13 cellular contexts compared by ENCODE assay signal in the genomic region with DNA sequence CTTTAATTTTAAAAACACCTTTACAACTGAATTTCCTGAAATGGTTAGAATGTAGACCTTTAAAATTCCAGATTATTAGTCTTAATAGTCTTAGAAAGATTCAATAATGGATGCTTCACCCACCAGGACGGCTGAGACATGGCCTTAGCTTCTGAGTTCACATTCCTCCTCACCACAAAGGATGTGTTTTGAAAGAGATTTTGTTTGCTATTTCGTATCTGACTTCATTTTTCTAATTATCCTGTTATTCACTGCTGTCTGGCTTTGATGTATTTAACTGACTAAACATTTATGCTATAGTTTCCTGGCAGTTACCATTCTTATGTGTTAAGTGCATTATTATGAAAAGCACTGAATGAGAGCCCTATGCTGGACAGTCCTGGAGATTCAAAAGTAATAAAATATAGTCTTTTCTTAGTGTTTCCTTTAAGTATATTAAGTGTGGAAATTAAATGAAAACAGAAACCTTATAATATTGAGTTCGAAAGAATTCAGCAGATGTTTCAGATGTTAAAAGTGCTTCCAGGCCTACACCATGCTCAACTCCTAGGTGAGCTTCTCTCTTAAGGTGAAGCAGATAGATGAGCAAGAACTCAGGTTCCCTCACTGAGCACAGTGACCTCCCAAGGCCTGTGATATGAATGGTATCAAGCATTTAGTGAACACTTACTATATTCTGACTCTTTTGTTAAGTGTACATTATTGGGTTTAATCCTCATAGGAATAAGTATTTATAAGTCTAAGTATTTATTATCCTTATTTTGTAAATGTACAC. TPM values are rescaled to one million over a fixed set of nuclear protein-coding genes. Genes with fewer than 3 reads are reported as not detected.
DNase-seq lines count a peak whose midpoint lies in the region; ATAC-seq, FAIRE-seq and TF ChIP-seq lines count a peak whose summit lies in the region.
"Had no signal": no experiment of that assay in that cellular context is flagged by ENCODE, and none has a peak within 500 bp of the region (broad histone marks: within the 10 kb centered on the region; RNA-seq: fewer than 3 reads in every experiment).

No MANE protein-coding gene starts in this region.

- POLR2A ChIA-PET in CD8-positive, alpha-beta memory T cell (lab: Charles Lee): no interaction called here

- FAIRE-seq in H54 (lab: Jason Lieb, UNC): no peak
- FAIRE-seq: kidney had no signal

- no peak for DNase-seq in CD8-positive, alpha-beta memory T cell
- DNase-seq in M059J (ENCODE audit: low read depth) (peak; percentile 72), cardiac fibroblast (ENCODE audit: low read depth in 2 of 2) (peak; percentile 61 to 81), myocyte (ENCODE audit: low read depth) (peak; percentile 36), H54 (ENCODE audit: insufficient read length, low spot score) (no peak), SIG-M5 (lab: John Stamatoyannopoulos, UW) (no peak), Right ventricle myocardium inferior (ENCODE audit: missing footprints) (no peak)
- DNase-seq in activated effector memory CD4-positive, alpha-beta T cell treated with anti-CD3 and anti-CD28 coated beads, Interleukin-2, amount 50 U/mL, for 16 hours: no peak
- DNase-seq: activated CD8-positive, alpha-beta memory T cell treated with anti-CD3 and anti-CD28 coated beads, Interleukin-2, amount 50 U/mL, for 48 hours; amygdala; kidney; NCI-H2227 treated with DMSO at 0.1 percent for 48 hours had no signal

- peaks cover 6% of the 10 kb centered on the region for H3K36me3 ChIP-seq in CD8-positive, alpha-beta memory T cell (ENCODE audit: insufficient read depth, low read length)

- no peaks in the 10 kb centered on the region for H3K27me3 ChIP-seq in CD8-positive, alpha-beta memory T cell (ENCODE audit: insufficient read depth, low read length, poor library complexity, severe bottlenecking)

- TF ChIP-seq CTCF in cardiac fibroblast (IDR thresholded peaks at IDR 0.05; ENCODE audit: low read depth, low read length): no peak

- no peak for TF ChIP-seq POLR2A in H54 (IDR thresholded peaks at IDR 0.05; ENCODE audit: low read depth, low read length)

- no peak overlapping the region for H3K4me3 ChIP-seq in CD8-positive, alpha-beta memory T cell (ENCODE audit: low read length)
- no peak overlapping the region for H3K4me3 ChIP-seq in cardiac fibroblast (replicated peaks in 1 of 2; ENCODE audit: low read depth in 2 of 2, low read length in 2 of 2)

- no peaks in the 10 kb centered on the region for H3K9me3 ChIP-seq in CD8-positive, alpha-beta memory T cell (ENCODE audit: low read length)

- H3K9me3 Mint-ChIP-seq in CD8-positive, alpha-beta memory T cell: no peaks in the 10 kb centered on the region

- no peak overlapping the region for H3K27ac ChIP-seq in CD8-positive, alpha-beta memory T cell (ENCODE audit: low read depth, low read length)

- H3K27ac Mint-ChIP-seq in CD8-positive, alpha-beta memory T cell: peak overlapping the region in 5 of 8 donors; percentile 1 to 61 (median 27)

- no peak for ATAC-seq in Right ventricle myocardium inferior
- ATAC-seq: Panc1 had no signal

- CTCF ChIA-PET in CD8-positive, alpha-beta memory T cell (lab: Charles Lee): interaction anchor here (0.7 kb wide), 1 partner anchor 16 kb away, joined by 3 read pairs; no protein-coding TSS in a partner anchor

- intact Hi-C loops in Right ventricle myocardium inferior (cut with DNase I): no loop called here

- H3K4me1 Mint-ChIP-seq in CD8-positive, alpha-beta memory T cell: peaks cover 50 to 70% (median 54%) of the 10 kb centered on the region in 3 donors

- H3K4me1 ChIP-seq in CD8-positive, alpha-beta memory T cell (ENCODE audit: insufficient read depth, low read length): peaks cover 13% of the 10 kb centered on the region

- H3K36me3 Mint-ChIP-seq in CD8-positive, alpha-beta memory T cell: peaks cover 5 to 27% (median 16%) of the 10 kb centered on the region in 3 donors

- no peak overlapping the region for H3K4me3 Mint-ChIP-seq in CD8-positive, alpha-beta memory T cell

- no peaks in the 10 kb centered on the region for H3K27me3 Mint-ChIP-seq in CD8-positive, alpha-beta memory T cell

RNA-seq across cellular contexts. Expression of gene MAP3K4, which starts 40.3 kb away (rescaled TPM):
- total RNA-seq in CD8-positive, alpha-beta memory T cell: 10 to 100 TPM; 43.5 to 46.2 TPM
- 13.0 TPM for polyA plus RNA-seq in CD8-positive, alpha-beta memory T cell
- 17.5 and 26.7 TPM in 2 replicates for total RNA-seq in M059J (2014; rRNA removed; shearing (Covaris generic))
- total RNA-seq in myocyte: 23.5 and 27.7 TPM in 2 replicates
- 19.8 TPM for polyA plus RNA-seq in myocyte (2012)
- total RNA-seq in Right ventricle myocardium inferior: 49.0 TPM

Comparison
In these comparisons a context has a peak if more than half of its experiments do, and no peak if none do; other contexts are left out.
1. DNase-seq: peak in M059J (single experiment), cardiac fibroblast (2 of 2) and myocyte (single experiment); none in CD8-positive, alpha-beta memory T cell (0 of 5), H54 (single experiment), activated effector memory CD4-positive, alpha-beta T cell treated with anti-CD3 and anti-CD28 coated beads, Interleukin-2, amount 50 U/mL, for 16 hours (single experiment), SIG-M5 (single experiment) and Right ventricle myocardium inferior (single experiment).